In the genomic region with DNA sequence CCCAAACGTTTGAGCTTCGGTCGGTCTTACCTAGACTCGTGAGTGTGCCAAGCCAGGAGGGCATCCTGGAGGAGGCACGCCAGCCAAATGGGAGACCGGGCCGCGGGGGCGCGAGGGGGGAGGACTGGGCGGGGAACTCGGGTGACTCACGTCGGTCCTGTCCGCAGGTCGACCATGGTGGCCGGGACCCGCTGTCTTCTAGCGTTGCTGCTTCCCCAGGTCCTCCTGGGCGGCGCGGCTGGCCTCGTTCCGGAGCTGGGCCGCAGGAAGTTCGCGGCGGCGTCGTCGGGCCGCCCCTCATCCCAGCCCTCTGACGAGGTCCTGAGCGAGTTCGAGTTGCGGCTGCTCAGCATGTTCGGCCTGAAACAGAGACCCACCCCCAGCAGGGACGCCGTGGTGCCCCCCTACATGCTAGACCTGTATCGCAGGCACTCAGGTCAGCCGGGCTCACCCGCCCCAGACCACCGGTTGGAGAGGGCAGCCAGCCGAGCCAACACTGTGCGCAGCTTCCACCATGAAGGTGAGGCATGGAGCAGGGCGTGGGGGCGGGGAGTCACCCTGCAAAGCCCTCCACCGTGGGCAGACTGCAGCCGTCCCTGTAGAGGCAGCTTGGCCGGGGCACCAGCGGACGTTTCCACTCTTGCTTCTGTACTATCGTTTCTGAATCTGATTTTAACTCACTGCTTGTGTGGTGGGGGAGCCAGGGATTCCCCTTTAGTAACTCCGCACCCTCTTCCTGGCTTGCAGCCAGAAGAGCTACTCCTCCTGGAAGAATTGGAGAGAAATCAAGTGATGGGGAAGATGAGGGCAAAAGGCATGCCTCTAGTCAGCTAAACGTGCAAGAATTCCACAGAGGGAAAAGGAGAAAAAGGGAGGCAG, we compare ENCODE assay signal across 1 cellular context.
TF ChIP-seq lines count a peak whose summit lies in the region.

No MANE protein-coding gene starts in this region.

TF ChIP-seq in HEK293, 187 proteins besides CTCF, POLR2A, EP300 and RAD21 (continued from another document):
- TF ChIP-seq ZNF548 (tag by site-specific recombination; IDR thresholded peaks at IDR 0.05), result no peak
- TF ChIP-seq PBX3 (CRISPR knock-in tag; IDR thresholded peaks at IDR 0.05), result 0 out of 2 replicates have a peak, but pooled peaks have one; percentile 29
- TF ChIP-seq ZNF768 (tag by site-specific recombination; IDR thresholded peaks at IDR 0.05), result no peak
- TF ChIP-seq KLF16 (tag by site-specific recombination; IDR thresholded peaks at IDR 0.05), result no peak
- TF ChIP-seq ZSCAN23 (tag by site-specific recombination; IDR thresholded peaks at IDR 0.05), result no peak
- no peak for TF ChIP-seq ZNF510 (tag by site-specific recombination; IDR thresholded peaks at IDR 0.05; ENCODE audit: insufficient replicate concordance)
